Comparison of ENCODE assay signal across 18 cellular contexts in the genomic region with DNA sequence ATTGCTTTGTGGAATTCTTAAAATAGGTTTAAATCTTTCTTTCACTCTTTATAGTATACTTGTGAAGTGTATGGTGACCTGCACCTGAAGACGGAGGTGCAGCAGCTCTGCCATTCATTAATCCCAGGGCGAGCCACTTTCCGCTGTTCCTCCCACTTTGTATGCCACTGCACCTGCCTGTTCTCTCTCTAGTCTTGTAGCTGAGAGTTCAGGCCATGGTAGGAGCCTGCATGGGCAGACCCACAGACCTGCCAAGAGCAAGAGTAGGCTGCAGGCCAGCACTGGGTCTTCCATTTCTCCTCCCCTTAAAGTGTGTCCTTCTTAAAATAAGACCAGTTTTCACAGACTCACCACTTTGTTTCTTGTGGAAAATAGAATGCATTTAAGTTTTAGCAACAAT.
DNase-seq lines count a peak whose midpoint lies in the region; ATAC-seq and TF ChIP-seq lines count a peak whose summit lies in the region.
"Had no signal": no experiment of that assay in that cellular context is flagged by ENCODE, and none has a peak within 500 bp of the region (broad histone marks: within the 10 kb centered on the region; RNA-seq: fewer than 3 reads in every experiment).

No MANE protein-coding gene starts in this region.

- no peaks in the 10 kb centered on the region for H3K36me3 ChIP-seq in right atrium auricular region
- H3K36me3 ChIP-seq: BLaER1 treated with 17β-estradiol and CSF1 and Interleukin-3, amounts not matched to agents 10 nM and 100 nM; brain microvascular endothelial cell had no signal

- no peaks in the 10 kb centered on the region for H3K36me3 Mint-ChIP-seq in progenitor cell of endocrine pancreas (ENCODE audit: insufficient read depth)
- H3K36me3 Mint-ChIP-seq: natural killer cell treated with Interleukin-12 subunit alpha and Interleukin-12 subunit beta and Interleukin-15 and Interleukin-18, amount 100 ng/mL, for 72 hours had no signal

- peak; percentile 38 for ATAC-seq in left cardiac atrium
- no peak for ATAC-seq in HG02885 (IDR thresholded peaks at IDR 0.05; ENCODE audit: poor library complexity, unreplicated experiment)
- ATAC-seq in GM19324 (IDR thresholded peaks at IDR 0.05; ENCODE audit: low FRiP score, unreplicated experiment): no peak
- ATAC-seq: natural killer cell treated with Interleukin-12 subunit alpha and Interleukin-12 subunit beta and Interleukin-15 and Interleukin-18, amount 100 ng/mL, for 72 hours; psoas muscle had no signal

- no peak for DNase-seq in left cardiac atrium
- DNase-seq in right atrium auricular region (ENCODE audit: low spot score): no peak
- DNase-seq in NCI-H1092 treated with DMSO at 0.1 percent for 48 hours (lab: John Stamatoyannopoulos, UW): peak; percentile 20
- DNase-seq in kidney tubule cell (ENCODE audit: low spot score): peak; percentile 2
- DNase-seq in progenitor cell of endocrine pancreas (ENCODE audit: low spot score, unreplicated experiment): peak; percentile 12
- no peak for DNase-seq in activated naive CD4-positive, alpha-beta T cell treated with Interleukin-2 at 50 U/mL for 16 hours
- DNase-seq: activated CD4-positive, alpha-beta T cell treated with anti-CD3 and anti-CD28 coated beads for 4 hours; activated CD8-positive, alpha-beta memory T cell treated with anti-CD3 and anti-CD28 coated beads for 24 hours; activated gamma-delta T cell treated with Interleukin-2 at 50 U/mL for 16 hours; activated T-cell treated with anti-CD3 and anti-CD28 coated beads, Interleukin-2, amount 50 U/mL, for 24 hours; effector memory CD4-positive, alpha-beta T cell had no signal

- peak overlapping the region; percentile 79 for H3K27ac Mint-ChIP-seq in progenitor cell of endocrine pancreas
- H3K27ac Mint-ChIP-seq: activated T-cell treated with anti-CD3 and anti-CD28 coated beads, Interleukin-2, amount 50 U/mL, for 24 hours; natural killer cell treated with Interleukin-12 subunit alpha and Interleukin-12 subunit beta and Interleukin-15 and Interleukin-18, amount 100 ng/mL, for 72 hours had no signal

- no peak overlapping the region for H3K4me3 Mint-ChIP-seq in progenitor cell of endocrine pancreas (ENCODE audit: low read depth)
- H3K4me3 Mint-ChIP-seq: activated T-cell treated with anti-CD3 and anti-CD28 coated beads, Interleukin-2, amount 50 U/mL, for 24 hours; natural killer cell treated with Interleukin-12 subunit alpha and Interleukin-12 subunit beta and Interleukin-15 and Interleukin-18, amount 100 ng/mL, for 72 hours had no signal

- intact Hi-C loops in left cardiac atrium (cut with DNase I): loop anchor here (2.0 to 10.0 kb wide), 3 partner anchors 120 to 222 kb away; no protein-coding TSS in a partner anchor

- no peak overlapping the region for H3K27ac ChIP-seq in right atrium auricular region
- H3K27ac ChIP-seq: BLaER1 treated with 17β-estradiol and CSF1 and Interleukin-3, amounts not matched to agents 10 nM and 100 nM; brain microvascular endothelial cell; psoas muscle had no signal

- no peaks in the 10 kb centered on the region for H3K4me1 ChIP-seq in right atrium auricular region
- H3K4me1 ChIP-seq: BLaER1 treated with 17β-estradiol and CSF1 and Interleukin-3, amounts not matched to agents 10 nM and 100 nM; psoas muscle had no signal

- no peak overlapping the region for H3K4me3 ChIP-seq in right atrium auricular region
- H3K4me3 ChIP-seq: BLaER1 treated with 17β-estradiol and CSF1 and Interleukin-3, amounts not matched to agents 10 nM and 100 nM; psoas muscle had no signal

- peaks cover 15% of the 10 kb centered on the region for H3K27me3 Mint-ChIP-seq in progenitor cell of endocrine pancreas
- H3K27me3 Mint-ChIP-seq: activated T-cell treated with anti-CD3 and anti-CD28 coated beads, Interleukin-2, amount 50 U/mL, for 24 hours; natural killer cell treated with Interleukin-12 subunit alpha and Interleukin-12 subunit beta and Interleukin-15 and Interleukin-18, amount 100 ng/mL, for 72 hours had no signal

- H3K9me3 ChIP-seq in right atrium auricular region: no peaks in the 10 kb centered on the region
- H3K9me3 ChIP-seq: BLaER1 treated with 17β-estradiol and CSF1 and Interleukin-3, amounts not matched to agents 10 nM and 100 nM; Caco-2; psoas muscle had no signal

- no peaks in the 10 kb centered on the region for H3K27me3 ChIP-seq in right atrium auricular region
- H3K27me3 ChIP-seq: BLaER1 treated with 17β-estradiol and CSF1 and Interleukin-3, amounts not matched to agents 10 nM and 100 nM; brain microvascular endothelial cell had no signal

- H3K4me1 Mint-ChIP-seq in progenitor cell of endocrine pancreas (ENCODE audit: low read depth): peaks cover 31% of the 10 kb centered on the region

- no peaks in the 10 kb centered on the region for H3K9me3 Mint-ChIP-seq in progenitor cell of endocrine pancreas (ENCODE audit: low read depth)
- H3K9me3 Mint-ChIP-seq: activated T-cell treated with anti-CD3 and anti-CD28 coated beads, Interleukin-2, amount 50 U/mL, for 24 hours; natural killer cell treated with Interleukin-12 subunit alpha and Interleukin-12 subunit beta and Interleukin-15 and Interleukin-18, amount 100 ng/mL, for 72 hours had no signal

- TF ChIP-seq CTCF in right atrium auricular region (IDR thresholded peaks at IDR 0.05) (no peak), progenitor cell of endocrine pancreas (IDR thresholded peaks at IDR 0.05; ENCODE audit: unreplicated experiment) (no peak)

Comparison
In these comparisons a context has a peak if more than half of its experiments do, and no peak if none do; other contexts are left out.
1. ATAC-seq: peak in left cardiac atrium (2 of 2); none in HG02885 (single experiment) and GM19324 (single experiment).
2. DNase-seq: peak in NCI-H1092 treated with DMSO at 0.1 percent for 48 hours (single experiment), kidney tubule cell (single experiment) and progenitor cell of endocrine pancreas (single experiment); none in left cardiac atrium (single experiment), right atrium auricular region (single experiment) and activated naive CD4-positive, alpha-beta T cell treated with Interleukin-2 at 50 U/mL for 16 hours (single experiment).